Comparison of ENCODE assay signal across 17 cellular contexts in genomic region chr5:4230531-4230904, GRCh38.
DNase-seq lines count a peak whose midpoint lies in the region; ATAC-seq and TF ChIP-seq lines count a peak whose summit lies in the region.
"Had no signal": no experiment of that assay in that cellular context is flagged by ENCODE, and none has a peak within 500 bp of the region (broad histone marks: within the 10 kb centered on the region; RNA-seq: fewer than 3 reads in every experiment).

No MANE protein-coding gene starts in this region.

- H3K27me3 ChIP-seq in BLaER1 (no peaks in the 10 kb centered on the region), neural progenitor cell (no peaks in the 10 kb centered on the region), GM23248 (replicated peaks; ENCODE audit: insufficient read depth) (no peaks in the 10 kb centered on the region)

- H3K4me1 Mint-ChIP-seq in WTC11 (peaks cover 25% of the 10 kb centered on the region), glutamatergic neuron (ENCODE audit: low read depth, unreplicated experiment) (peaks cover 29% of the 10 kb centered on the region), neural progenitor cell (peaks cover 50% of the 10 kb centered on the region)
- H3K4me1 Mint-ChIP-seq: CD4-positive, CD25-positive, alpha-beta regulatory T cell had no signal

- H3K79me2 ChIP-seq in neural progenitor cell (ENCODE audit: low read depth) = no peaks in the 10 kb centered on the region
- no peaks in the 10 kb centered on the region for H3K79me2 ChIP-seq in GM23248 (ENCODE audit: insufficient read depth)

- H3K36me3 ChIP-seq in BLaER1 (no peaks in the 10 kb centered on the region), neural progenitor cell (peaks cover 8% of the 10 kb centered on the region), GM23248 (ENCODE audit: low read depth) (no peaks in the 10 kb centered on the region)

- peaks cover 14% of the 10 kb centered on the region for H3K36me3 Mint-ChIP-seq in WTC11
- peaks cover 18% of the 10 kb centered on the region for H3K36me3 Mint-ChIP-seq in glutamatergic neuron (ENCODE audit: unreplicated experiment)
- H3K36me3 Mint-ChIP-seq in neural progenitor cell = peaks cover 6% of the 10 kb centered on the region
- H3K36me3 Mint-ChIP-seq: CD4-positive, CD25-positive, alpha-beta regulatory T cell had no signal

- CTCF ChIA-PET in WTC11 (lab: Charles Lee) (interaction anchor here (0.7 to 1.3 kb wide), 2 partner anchors 8 to 404 kb away, joined by 3 read pairs; no protein-coding TSS in a partner anchor), HEK293T (lab: Yijun Ruan, JAX) (no interaction called here)

- no peaks in the 10 kb centered on the region for H3K9me2 ChIP-seq in GM23248 (ENCODE audit: insufficient read depth)

- peaks cover 16% of the 10 kb centered on the region for H3K27me3 Mint-ChIP-seq in WTC11 (ENCODE audit: low read depth)
- H3K27me3 Mint-ChIP-seq in glutamatergic neuron (ENCODE audit: unreplicated experiment) = peaks cover 3% of the 10 kb centered on the region
- H3K27me3 Mint-ChIP-seq in neural progenitor cell (ENCODE audit: insufficient read depth, low read depth) = peaks cover 6% of the 10 kb centered on the region
- H3K27me3 Mint-ChIP-seq: CD4-positive, CD25-positive, alpha-beta regulatory T cell had no signal

- H3K9ac ChIP-seq in BLaER1 (no peak overlapping the region), neural progenitor cell (no peak overlapping the region), GM23248 (no peak overlapping the region)

- H3K27ac Mint-ChIP-seq in WTC11 (no peak overlapping the region), glutamatergic neuron (ENCODE audit: unreplicated experiment) (peak overlapping the region; percentile 95), neural progenitor cell (peak overlapping the region; percentile 99)
- H3K27ac Mint-ChIP-seq: CD4-positive, CD25-positive, alpha-beta regulatory T cell had no signal

- H4K20me1 ChIP-seq in BLaER1 (no peaks in the 10 kb centered on the region), neural progenitor cell (ENCODE audit: low read depth) (no peaks in the 10 kb centered on the region), GM23248 (ENCODE audit: insufficient read depth) (no peaks in the 10 kb centered on the region)

- ATAC-seq in WTC11 = peak; percentile 24
- no peak for ATAC-seq in GM21723 (IDR thresholded peaks at IDR 0.05; ENCODE audit: unreplicated experiment)

- H3F3A ChIP-seq in neural progenitor cell (ENCODE audit: low read depth) (peaks cover 26% of the 10 kb centered on the region), GM23248 (ENCODE audit: insufficient read depth) (no peaks in the 10 kb centered on the region)

- peaks cover 16% of the 10 kb centered on the region for H3K9me3 Mint-ChIP-seq in WTC11
- peaks cover 14% of the 10 kb centered on the region for H3K9me3 Mint-ChIP-seq in glutamatergic neuron (ENCODE audit: unreplicated experiment)
- peaks cover 23% of the 10 kb centered on the region for H3K9me3 Mint-ChIP-seq in neural progenitor cell

- no peak for DNase-seq in WTC11 (ENCODE audit: low spot score)
- peak; percentile 35 for DNase-seq in glutamatergic neuron
- peak; percentile 75 for DNase-seq in neural progenitor cell (ENCODE audit: low spot score)
- DNase-seq in EL = no peak
- DNase-seq in GM23248 = no peak
- DNase-seq in HEK293T (ENCODE audit: extremely low spot score) = no peak
- DNase-seq: 8988T; Calu3; CD4-positive, CD25-positive, alpha-beta regulatory T cell; GDM1; MM.1S; NCI-H1930; NCI-H2171 treated with DMSO at 0.1 percent for 48 hours; NCI-H510A; SHP77 treated with DMSO at 0.1 percent for 48 hours had no signal

- H3K4me3 Mint-ChIP-seq in WTC11 (no peak overlapping the region), glutamatergic neuron (ENCODE audit: unreplicated experiment) (peak overlapping the region; percentile 3), neural progenitor cell (peak overlapping the region; percentile 81)
- H3K4me3 Mint-ChIP-seq: CD4-positive, CD25-positive, alpha-beta regulatory T cell had no signal

- TF ChIP-seq CTCF in WTC11 (IDR thresholded peaks at IDR 0.05) (no peak), glutamatergic neuron (IDR thresholded peaks at IDR 0.05; ENCODE audit: partially characterized antibody, unreplicated experiment) (no peak), neural progenitor cell (IDR thresholded peaks at IDR 0.05) (no peak)

- H3K4me1 ChIP-seq in BLaER1 (peaks cover 33% of the 10 kb centered on the region), neural progenitor cell (peaks cover 30% of the 10 kb centered on the region), GM23248 (ENCODE audit: insufficient read depth) (no peaks in the 10 kb centered on the region)

- no peak overlapping the region for H3K4me3 ChIP-seq in BLaER1
- H3K4me3 ChIP-seq in neural progenitor cell = peak overlapping the region; percentile 23
- no peak overlapping the region for H3K4me3 ChIP-seq in GM23248

- peak overlapping the region; percentile 75 for H3K4me2 ChIP-seq in BLaER1
- H3K4me2 ChIP-seq in neural progenitor cell = peak overlapping the region; percentile 70
- H3K4me2 ChIP-seq in GM23248 (ENCODE audit: unreplicated experiment) = no peak overlapping the region

- in situ Hi-C loops in GM23248 (cut with MboI) = no loop called here

- H3K9me3 ChIP-seq in BLaER1 = peaks cover 21% of the 10 kb centered on the region
- peaks cover 8% of the 10 kb centered on the region for H3K9me3 ChIP-seq in neural progenitor cell (ENCODE audit: low read depth)
- H3K9me3 ChIP-seq in GM23248 (ENCODE audit: low read depth) = no peaks in the 10 kb centered on the region

- POLR2A ChIA-PET in WTC11 (lab: Charles Lee) = no interaction called here
- POLR2A ChIA-PET in HEK293T (lab: Yijun Ruan, JAX) = no interaction called here

- WGBS in GM23248 (ENCODE audit: low coverage in 1 of 2, low lambda C conversion rate in 2 of 2, missing lambda C conversion rate in 2 of 2), 2 experiments = 65 to 67% methylated on average over 18 of the region's 18 CpGs

- H3K27ac ChIP-seq in BLaER1 (no peak overlapping the region), neural progenitor cell (peak overlapping the region; percentile 86), GM23248 (no peak overlapping the region)

- H2AFZ ChIP-seq in neural progenitor cell (replicated peaks) (peak overlapping the region; percentile 73), GM23248 (no peak overlapping the region)

TF ChIP-seq in WTC11, 78 proteins besides CTCF, POLR2A, EP300 and RAD21 (continues in another document):
- TF ChIP-seq ZNF219 (CRISPR knock-in tag; IDR thresholded peaks at IDR 0.05; ENCODE audit: borderline replicate concordance) = no peak
- no peak for TF ChIP-seq MYBL2 (CRISPR knock-in tag; IDR thresholded peaks at IDR 0.05)
- no peak for TF ChIP-seq IRF2 (CRISPR knock-in tag; IDR thresholded peaks at IDR 0.05; ENCODE audit: borderline replicate concordance, low read depth)
- no peak for TF ChIP-seq FOXP1 (CRISPR knock-in tag; IDR thresholded peaks at IDR 0.05; ENCODE audit: borderline replicate concordance)

TF ChIP-seq in HEK293T, 16 proteins besides CTCF, POLR2A, EP300 and RAD21:
- TF ChIP-seq NFRKB (IDR thresholded peaks at IDR 0.05) (no peak), FOXM1 (IDR thresholded peaks at IDR 0.05; ENCODE audit: borderline replicate concordance) (no peak), ZNF384 (IDR thresholded peaks at IDR 0.05) (no peak), CTBP1 (IDR thresholded peaks at IDR 0.05; ENCODE audit: borderline replicate concordance) (no peak), SUZ12 (IDR thresholded peaks at IDR 0.05) (no peak), FOXA1 (IDR thresholded peaks at IDR 0.05) (no peak), TARDBP (IDR thresholded peaks at IDR 0.05) (no peak), FOXK2 (IDR thresholded peaks at IDR 0.05) (no peak), HDGF (IDR thresholded peaks at IDR 0.05; ENCODE audit: borderline replicate concordance) (no peak), L3MBTL2 (conservative IDR thresholded peaks at IDR 0.05) (no peak), LEF1 (IDR thresholded peaks at IDR 0.05; ENCODE audit: borderline replicate concordance) (no peak), ELF4 (IDR thresholded peaks at IDR 0.05) (no peak), SP1 (IDR thresholded peaks at IDR 0.05) (no peak), ARNT (IDR thresholded peaks at IDR 0.05) (no peak), BHLHE40 (IDR thresholded peaks at IDR 0.05; ENCODE audit: borderline replicate concordance) (no peak)
- TF ChIP-seq, protein P1, sequence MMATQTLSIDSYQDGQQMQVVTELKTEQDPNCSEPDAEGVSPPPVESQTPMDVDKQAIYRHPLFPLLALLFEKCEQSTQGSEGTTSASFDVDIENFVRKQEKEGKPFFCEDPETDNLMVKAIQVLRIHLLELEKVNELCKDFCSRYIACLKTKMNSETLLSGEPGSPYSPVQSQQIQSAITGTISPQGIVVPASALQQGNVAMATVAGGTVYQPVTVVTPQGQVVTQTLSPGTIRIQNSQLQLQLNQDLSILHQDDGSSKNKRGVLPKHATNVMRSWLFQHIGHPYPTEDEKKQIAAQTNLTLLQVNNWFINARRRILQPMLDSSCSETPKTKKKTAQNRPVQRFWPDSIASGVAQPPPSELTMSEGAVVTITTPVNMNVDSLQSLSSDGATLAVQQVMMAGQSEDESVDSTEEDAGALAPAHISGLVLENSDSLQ (IDR thresholded peaks at IDR 0.05) = no peak

Comparison
In these comparisons a context has a peak if more than half of its experiments do, and no peak if none do; other contexts are left out.
1. DNase-seq: peak in glutamatergic neuron (single experiment) and neural progenitor cell (single experiment); none in WTC11 (single experiment), EL (single experiment), GM23248 (single experiment) and HEK293T (single experiment).